In the genomic region with DNA sequence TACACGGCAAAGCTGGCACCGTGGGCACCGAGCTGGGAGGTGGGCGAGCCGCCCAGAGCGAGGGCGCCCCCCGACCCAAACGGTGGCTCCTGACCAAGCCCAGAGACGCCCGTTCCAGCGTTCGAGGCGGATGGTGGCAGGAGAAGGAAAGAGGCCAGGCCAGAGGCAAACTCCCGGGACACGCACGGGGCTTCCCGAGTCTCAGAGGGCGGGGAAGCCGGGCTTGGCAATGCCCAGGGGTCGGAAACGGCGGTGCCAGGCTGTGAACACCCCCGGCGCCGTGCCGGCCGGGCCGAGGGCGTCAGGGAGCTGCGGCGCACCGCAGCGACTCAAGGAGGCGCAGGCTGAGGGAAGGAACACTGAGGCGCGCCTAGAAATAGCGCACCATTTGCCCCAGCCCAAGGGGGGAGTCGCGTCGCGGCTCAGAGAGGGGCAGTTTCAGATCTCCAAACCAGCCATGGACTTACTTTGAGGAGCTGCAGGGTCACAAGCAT, we compare ENCODE assay signal across 7 cellular contexts. TPM values are rescaled to one million over a fixed set of nuclear protein-coding genes. Genes with fewer than 3 reads are reported as not detected.
DNase-seq lines count a peak whose midpoint lies in the region; ATAC-seq, FAIRE-seq and TF ChIP-seq lines count a peak whose summit lies in the region.

No MANE protein-coding gene starts in this region.

- no peak for TF ChIP-seq POLR2A in stomach (IDR thresholded peaks at IDR 0.05)

- no peak for FAIRE-seq in kidney (lab: Jason Lieb, UNC)

- intact Hi-C loops in ascending aorta (cut with DNase I) (loop anchor here (2.0 to 5.0 kb wide), 4 partner anchors 37 to 172 kb away; no protein-coding TSS in a partner anchor), kidney (cut with DNase I) (loop anchor here (10.0 kb wide), 1 partner anchor 220 kb away; no protein-coding TSS in a partner anchor), stomach (cut with DNase I; ENCODE audit: low total_unique reads) (loop anchor here (10.0 kb wide), 1 partner anchor 220 kb away; no protein-coding TSS in a partner anchor)

- TF ChIP-seq CTCF in GM12874 (IDR thresholded peaks at IDR 0.05; ENCODE audit: insufficient read depth, low read depth, low read length) (peak; percentile 28; the same call in 1 of the 2 replicates), ascending aorta (IDR thresholded peaks at IDR 0.05) (peak; percentile 18 to 22 (median 19)), kidney (IDR thresholded peaks at IDR 0.05; ENCODE audit: borderline replicate concordance, extremely low read depth, insufficient read depth) (peak; percentile 17), stomach (IDR thresholded peaks at IDR 0.05) (peak in 1 of 7 experiments; percentile 19)

- H3K4me1 ChIP-seq in ascending aorta (peaks cover 3 to 19% of the 10 kb centered on the region in 2 donors), kidney (ENCODE audit: control insufficient read depth in 1 of 2, insufficient read depth in 1 of 2, low read depth in 1 of 2, low read length in 2 of 2) (peaks cover 6 to 20% of the 10 kb centered on the region in 2 donors), stomach (peaks cover 24 to 71% (median 65%) of the 10 kb centered on the region in 4 donors)

- peaks cover 0 to 1% of the 10 kb centered on the region in 2 donors for H3K36me3 ChIP-seq in ascending aorta
- peaks cover 0 to 3% of the 10 kb centered on the region in 2 donors for H3K36me3 ChIP-seq in kidney (ENCODE audit: control insufficient read depth in 1 of 2, insufficient read depth in 2 of 2, low read length in 2 of 2)
- H3K36me3 ChIP-seq in stomach: no peaks in the 10 kb centered on the region

- H3K9me3 ChIP-seq in ascending aorta (no peaks in the 10 kb centered on the region), kidney (ENCODE audit: control insufficient read depth in 1 of 2, low read length in 2 of 2) (no peaks in the 10 kb centered on the region), stomach (no peaks in the 10 kb centered on the region)

- H3K27me3 ChIP-seq in ascending aorta (no peaks in the 10 kb centered on the region), stomach (peaks cover 0 to 79% (median 25%) of the 10 kb centered on the region in 3 donors)

- peak; percentile 49 for ATAC-seq in GM21529 (IDR thresholded peaks at IDR 0.05; ENCODE audit: unreplicated experiment)

- H3K9ac ChIP-seq in kidney (ENCODE audit: low read length in 2 of 2): peak overlapping the region; percentile 92 to 94

- TF ChIP-seq EP300 in stomach (IDR thresholded peaks at IDR 0.05): no peak

- WGBS in stomach, 5 donors: 0 to 1% (median 1%) methylated on average over 17 to 42 of the region's 42 CpGs

- peak overlapping the region; percentile 96 to 98 for H3K27ac ChIP-seq in ascending aorta
- peak overlapping the region; percentile 93 to 96 for H3K27ac ChIP-seq in kidney (ENCODE audit: low read depth in 2 of 2, low read length in 2 of 2)
- peak overlapping the region; percentile 74 to 89 (median 88) for H3K27ac ChIP-seq in stomach

- DNase-seq in Jurkat, Clone E6-1 (ENCODE audit: low read depth, low spot score): no peak
- DNase-seq in ascending aorta (ENCODE audit: low spot score in 2 of 2): peak in 1 of 2 donors; percentile 76
- peak; percentile 90 for DNase-seq in kidney
- no peak for DNase-seq in stomach
- no peak for DNase-seq in NCI-H128 (lab: John Stamatoyannopoulos, UW; ENCODE audit: unreplicated experiment)

- peak overlapping the region; percentile 66 for H3K4me3 ChIP-seq in Jurkat, Clone E6-1 (ENCODE audit: low read length)
- H3K4me3 ChIP-seq in ascending aorta (peak overlapping the region; percentile 83 to 90), kidney (ENCODE audit: low read length in 2 of 2) (peak overlapping the region; percentile 74 to 90), stomach (peak overlapping the region; percentile 51 to 67 (median 60))

RNA-seq across cellular contexts. Expression of gene SPRY4, which starts 0.4 kb away (rescaled TPM):
- polyA plus RNA-seq in Jurkat, Clone E6-1 (2012; ENCODE audit: insufficient read depth, insufficient read length): 2.5 TPM
- total RNA-seq in ascending aorta (111 TPM), kidney (16.6 TPM), stomach (10 to 100 TPM in 3 of 5 donors, 1 to 10 TPM in 2; 2.9 to 13.6 (median 10.7) TPM)
- polyA plus RNA-seq in kidney (ENCODE audit: insufficient read depth, low read depth, low replicate concordance) (6.0 TPM), stomach (1 to 10 TPM; 1.3 to 7.9 (median 5.2) TPM)
